13 cellular contexts compared by ENCODE assay signal in the genomic region with DNA sequence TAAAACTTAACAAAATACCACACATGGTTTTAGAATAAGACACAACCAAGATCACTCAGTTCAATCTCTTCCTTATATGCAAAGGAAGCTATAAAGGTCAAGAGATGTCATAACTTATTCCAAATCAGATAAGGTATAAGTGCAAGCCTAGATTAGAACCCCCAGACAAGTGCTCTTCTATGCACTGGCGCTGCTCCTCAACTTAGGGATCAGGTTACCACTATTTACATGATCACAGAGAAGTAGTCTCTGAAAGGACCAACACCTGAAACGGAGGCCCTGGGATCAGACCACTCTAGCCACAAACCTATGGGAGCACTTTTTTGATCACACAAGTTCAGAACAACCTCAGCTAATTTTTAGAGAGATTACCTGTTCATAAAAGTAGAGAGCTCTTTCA.
"Had no signal": no experiment of that assay in that cellular context is flagged by ENCODE, and none has a peak within 500 bp of the region (broad histone marks: within the 10 kb centered on the region; RNA-seq: fewer than 3 reads in every experiment).

No MANE protein-coding gene starts in this region.

- H3K4me1 ChIP-seq: gastroesophageal sphincter had no signal

- H3K27ac ChIP-seq: gastroesophageal sphincter, thoracic aorta had no signal

- DNase-seq: activated CD4-positive, alpha-beta T cell treated with anti-CD3 and anti-CD28 coated beads, Interleukin-2, amount 50 U/mL, for 1 hour; activated naive CD4-positive, alpha-beta T cell treated with anti-CD3 and anti-CD28 coated beads, Interleukin-2, amount 50 U/mL, for 16 hours; caudate nucleus; mesenchymal stem cell; natural killer cell; retina; stimulated activated CD4-positive, alpha-beta T cell treated with anti-CD3 and anti-CD28 coated beads, Interleukin-12 subunit alpha, Interleukin-12 subunit beta, amount 100 ng/mL, for 4 hours; stimulated activated CD4-positive, alpha-beta T cell treated with anti-CD3 and anti-CD28 coated beads, Interleukin-2, amount 100 ng/mL, for 24 hours had no signal

- H3K27me3 ChIP-seq: gastroesophageal sphincter had no signal

- ATAC-seq: activated CD4-positive, CD25-positive, alpha-beta regulatory T cell treated with anti-CD3 and anti-CD28 coated beads, Interleukin-2, amount 50 U/mL, for 24 hours; activated T-helper 17 cell treated with anti-CD3 and anti-CD28 coated beads, Interleukin-2, amount 50 U/mL, for 72 hours; gastroesophageal sphincter; left lobe of liver; natural killer cell had no signal

- H3K4me3 ChIP-seq: gastroesophageal sphincter, thoracic aorta had no signal

- H3K9me3 ChIP-seq: gastroesophageal sphincter, thoracic aorta had no signal
